ENCODE assay signal across 2 cellular contexts in genomic region chr11:1168721-1169161, GRCh38.
A peak's percentile ranks its signal among the peaks of the same experiment; 100 is the strongest.
TF ChIP-seq lines count a peak whose summit lies in the region.

No MANE protein-coding gene starts in this region.

TF ChIP-seq in K562, 482 proteins besides CTCF, POLR2A, EP300 and RAD21:
- TF ChIP-seq DIDO1 (tag; IDR thresholded peaks at IDR 0.05; ENCODE audit: low read depth) (no peak), RBFOX2 (IDR thresholded peaks at IDR 0.05; ENCODE audit: low read depth, low read length) (no peak), GTF2B (IDR thresholded peaks at IDR 0.05; ENCODE audit: extremely low read depth, insufficient read length) (no peak), TOE1 (IDR thresholded peaks at IDR 0.05; ENCODE audit: borderline replicate concordance) (no peak), TOE1 (CRISPR knock-in tag; IDR thresholded peaks at IDR 0.05; ENCODE audit: borderline replicate concordance, low read depth) (no peak), SAFB (IDR thresholded peaks at IDR 0.05; ENCODE audit: borderline replicate concordance, low read depth, low read length) (peak; percentile 19; the same call in 1 of the 2 replicates)

TF ChIP-seq in HepG2, 621 proteins besides CTCF, POLR2A, EP300 and RAD21:
- TF ChIP-seq CHCHD3 (CRISPR knock-in tag; IDR thresholded peaks at IDR 0.05) (no peak), FOSL2 (CRISPR knock-in tag; IDR thresholded peaks at IDR 0.05) (no peak), ZNF800 (CRISPR knock-in tag; IDR thresholded peaks at IDR 0.05) (no peak), SIX1 (CRISPR knock-in tag; IDR thresholded peaks at IDR 0.05; ENCODE audit: borderline replicate concordance) (no peak), MAFK (conservative IDR thresholded peaks at IDR 0.05 in 1 of 2, IDR thresholded peaks at IDR 0.05 in 1 of 2; ENCODE audit: low read length in 2 of 2) (no peak), FOXO1 (CRISPR knock-in tag; IDR thresholded peaks at IDR 0.05) (no peak)
